In the genomic region with DNA sequence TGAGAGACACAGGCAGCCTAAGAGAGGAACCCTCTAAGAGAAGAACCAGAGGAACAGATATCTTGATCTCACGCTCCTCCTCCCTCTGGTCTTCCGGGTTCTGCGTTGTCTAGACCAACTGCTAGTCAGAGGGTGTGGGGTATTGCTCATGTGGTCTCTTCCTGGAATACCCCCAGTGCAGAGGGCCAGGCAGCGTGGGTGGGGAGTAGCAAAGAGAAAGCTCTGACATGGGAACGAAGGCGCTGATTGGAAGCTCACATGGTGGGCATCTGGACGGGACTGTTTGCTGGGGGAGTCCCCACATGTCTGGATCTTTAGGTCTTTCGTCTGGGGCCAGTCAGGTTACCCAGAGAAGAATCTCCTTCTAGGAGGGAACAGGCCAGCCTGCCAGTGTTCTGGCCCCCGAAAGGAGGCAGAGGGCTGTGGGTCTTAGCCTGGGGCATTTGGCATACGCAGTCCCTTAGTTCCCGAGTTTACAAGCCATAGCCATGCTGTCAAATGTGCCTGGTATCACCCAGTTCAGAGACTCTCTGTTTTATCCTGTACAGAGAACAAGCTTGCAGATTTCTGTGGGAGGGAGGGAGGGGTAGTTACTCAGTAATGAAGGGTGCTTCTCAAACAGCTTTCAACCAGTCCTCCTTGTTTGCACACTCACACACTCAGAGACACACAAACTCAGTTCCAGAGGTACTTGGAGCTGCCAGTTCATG, we compare ENCODE assay signal across 8 cellular contexts. TPM values are rescaled to one million over a fixed set of nuclear protein-coding genes. Genes with fewer than 3 reads are reported as not detected.
DNase-seq lines count a peak whose midpoint lies in the region; ATAC-seq and TF ChIP-seq lines count a peak whose summit lies in the region.

No MANE protein-coding gene starts in this region.

- peak overlapping the region in 2 of 4 donors; percentile 41 to 76 for H3K27ac ChIP-seq in Peyer's patch
- H3K27ac ChIP-seq in caudate nucleus (ENCODE audit: low read depth, low read length) = no peak overlapping the region

- ATAC-seq in GM19395 (IDR thresholded peaks at IDR 0.05; ENCODE audit: unreplicated experiment) (peak; percentile 72), SK-N-SH treated with all-trans-retinoic acid at 6 μM for 48 hours (no peak), Right ventricle myocardium inferior (no peak)

- TF ChIP-seq POLR2A in Peyer's patch (IDR thresholded peaks at IDR 0.05) = no peak

- no peaks in the 10 kb centered on the region for H3K36me3 ChIP-seq in Peyer's patch

- TF ChIP-seq CTCF in Peyer's patch (IDR thresholded peaks at IDR 0.05) (no peak), type B pancreatic cell (conservative IDR thresholded peaks at IDR 0.05) (no peak)

- no peaks in the 10 kb centered on the region for H3K36me3 Mint-ChIP-seq in type B pancreatic cell

- H3K27me3 ChIP-seq in Peyer's patch = no peaks in the 10 kb centered on the region

- H3K4me3 Mint-ChIP-seq in type B pancreatic cell = no peak overlapping the region

- H3K9me3 Mint-ChIP-seq in type B pancreatic cell = no peaks in the 10 kb centered on the region

- H3K4me1 Mint-ChIP-seq in type B pancreatic cell (ENCODE audit: unreplicated experiment) = no peaks in the 10 kb centered on the region

- peaks cover 3% of the 10 kb centered on the region for H3K27me3 Mint-ChIP-seq in type B pancreatic cell

- H3K27ac Mint-ChIP-seq in type B pancreatic cell = no peak overlapping the region

- no peaks in the 10 kb centered on the region for H3K9me3 ChIP-seq in Peyer's patch

- H3K4me3 ChIP-seq in Peyer's patch = peak overlapping the region in 1 of 4 donors; percentile 6

- DNase-seq in Peyer's patch (peak in 2 of 3 donors; percentile 51 to 64), type B pancreatic cell (ENCODE audit: extremely low spot score, unreplicated experiment) (no peak), caudate nucleus (lab: John Stamatoyannopoulos, UW) (no peak), Right ventricle myocardium inferior (ENCODE audit: missing footprints) (no peak)
- peak; percentile 83 for DNase-seq in activated naive CD4-positive, alpha-beta T cell treated with anti-CD3 and anti-CD28 coated beads, Interleukin-2, amount 50 U/mL, for 16 hours
- peak; percentile 90 for DNase-seq in stimulated activated CD4-positive, alpha-beta T cell treated with anti-CD3 and anti-CD28 coated beads, Interleukin-4, amount 100 ng/mL, for 24 hours

- peaks cover 0 to 8% (median 0%) of the 10 kb centered on the region in 4 donors for H3K4me1 ChIP-seq in Peyer's patch

- intact Hi-C loops in Right ventricle myocardium inferior (cut with DNase I) = no loop called here

TF ChIP-seq in SK-N-SH treated with all-trans-retinoic acid at 6 μM for 48 hours, 23 proteins besides CTCF, POLR2A, EP300 and RAD21:
- no peak for TF ChIP-seq RARB (CRISPR knock-in tag; IDR thresholded peaks at IDR 0.05)
- TF ChIP-seq ESRRG (CRISPR knock-in tag; IDR thresholded peaks at IDR 0.05) = no peak
- TF ChIP-seq, protein P1, sequence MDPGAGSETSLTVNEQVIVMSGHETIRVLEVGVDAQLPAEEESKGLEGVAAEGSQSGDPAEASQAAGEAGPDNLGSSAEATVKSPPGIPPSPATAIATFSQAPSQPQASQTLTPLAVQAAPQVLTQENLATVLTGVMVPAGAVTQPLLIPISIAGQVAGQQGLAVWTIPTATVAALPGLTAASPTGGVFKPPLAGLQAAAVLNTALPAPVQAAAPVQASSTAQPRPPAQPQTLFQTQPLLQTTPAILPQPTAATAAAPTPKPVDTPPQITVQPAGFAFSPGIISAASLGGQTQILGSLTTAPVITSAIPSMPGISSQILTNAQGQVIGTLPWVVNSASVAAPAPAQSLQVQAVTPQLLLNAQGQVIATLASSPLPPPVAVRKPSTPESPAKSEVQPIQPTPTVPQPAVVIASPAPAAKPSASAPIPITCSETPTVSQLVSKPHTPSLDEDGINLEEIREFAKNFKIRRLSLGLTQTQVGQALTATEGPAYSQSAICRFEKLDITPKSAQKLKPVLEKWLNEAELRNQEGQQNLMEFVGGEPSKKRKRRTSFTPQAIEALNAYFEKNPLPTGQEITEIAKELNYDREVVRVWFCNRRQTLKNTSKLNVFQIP (CRISPR knock-in tag; IDR thresholded peaks at IDR 0.05; ENCODE audit: borderline replicate concordance, low read depth) = no peak
- TF ChIP-seq GLIS3 (CRISPR knock-in tag; IDR thresholded peaks at IDR 0.05) = no peak
- TF ChIP-seq ZNF565 (CRISPR knock-in tag; conservative IDR thresholded peaks at IDR 0.05; ENCODE audit: low read depth) = no peak
- TF ChIP-seq ZC3H10 (CRISPR knock-in tag; IDR thresholded peaks at IDR 0.05) = no peak
- no peak for TF ChIP-seq TCF4 (CRISPR knock-in tag; IDR thresholded peaks at IDR 0.05; ENCODE audit: borderline replicate concordance)
- TF ChIP-seq, protein P2, sequence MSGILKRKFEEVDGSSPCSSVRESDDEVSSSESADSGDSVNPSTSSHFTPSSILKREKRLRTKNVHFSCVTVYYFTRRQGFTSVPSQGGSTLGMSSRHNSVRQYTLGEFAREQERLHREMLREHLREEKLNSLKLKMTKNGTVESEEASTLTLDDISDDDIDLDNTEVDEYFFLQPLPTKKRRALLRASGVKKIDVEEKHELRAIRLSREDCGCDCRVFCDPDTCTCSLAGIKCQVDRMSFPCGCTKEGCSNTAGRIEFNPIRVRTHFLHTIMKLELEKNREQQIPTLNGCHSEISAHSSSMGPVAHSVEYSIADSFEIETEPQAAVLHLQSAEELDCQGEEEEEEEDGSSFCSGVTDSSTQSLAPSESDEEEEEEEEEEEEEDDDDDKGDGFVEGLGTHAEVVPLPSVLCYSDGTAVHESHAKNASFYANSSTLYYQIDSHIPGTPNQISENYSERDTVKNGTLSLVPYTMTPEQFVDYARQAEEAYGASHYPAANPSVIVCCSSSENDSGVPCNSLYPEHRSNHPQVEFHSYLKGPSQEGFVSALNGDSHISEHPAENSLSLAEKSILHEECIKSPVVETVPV (CRISPR knock-in tag; IDR thresholded peaks at IDR 0.05) = no peak
- TF ChIP-seq TOX (CRISPR knock-in tag; IDR thresholded peaks at IDR 0.05; ENCODE audit: borderline replicate concordance) = no peak
- no peak for TF ChIP-seq ISL1 (CRISPR knock-in tag; IDR thresholded peaks at IDR 0.05)
- TF ChIP-seq ZNF8 (CRISPR knock-in tag; IDR thresholded peaks at IDR 0.05) = no peak
- TF ChIP-seq CSDC2 (CRISPR knock-in tag; IDR thresholded peaks at IDR 0.05) = no peak

RNA-seq across cellular contexts. Expression of a gene that starts 18.3 kb away (rescaled TPM):
- 100 to 1,000 TPM in 2 of 4 donors, 10 to 100 TPM in 2; 56.1 to 140 (median 100) TPM for total RNA-seq in Peyer's patch
- 7.8 and 12.5 TPM in 2 replicates for total RNA-seq in type B pancreatic cell (ENCODE audit: low replicate concordance)
- total RNA-seq in Right ventricle myocardium inferior = 13.1 TPM

Comparison
In these comparisons a context has a peak if more than half of its experiments do, and no peak if none do; other contexts are left out.
1. DNase-seq: peak in Peyer's patch (2 of 3), activated naive CD4-positive, alpha-beta T cell treated with anti-CD3 and anti-CD28 coated beads, Interleukin-2, amount 50 U/mL, for 16 hours (single experiment) and stimulated activated CD4-positive, alpha-beta T cell treated with anti-CD3 and anti-CD28 coated beads, Interleukin-4, amount 100 ng/mL, for 24 hours (single experiment); none in type B pancreatic cell (single experiment), caudate nucleus (0 of 61) and Right ventricle myocardium inferior (single experiment).